8 cellular contexts compared by ENCODE assay signal in genomic region chr7:130910949-130911944, GRCh38.
DNase-seq lines count a peak whose midpoint lies in the region; FAIRE-seq and TF ChIP-seq lines count a peak whose summit lies in the region.

No MANE protein-coding gene starts in this region.

- no peaks in the 10 kb centered on the region for H4K20me1 ChIP-seq in endothelial cell of umbilical vein (replicated peaks; ENCODE audit: control insufficient read depth, extremely low read depth, insufficient read depth, low read length)

- FAIRE-seq in endothelial cell of umbilical vein (lab: Jason Lieb, UNC) (no peak), H54 (lab: Jason Lieb, UNC) (no peak)

- peak overlapping the region; percentile 62 for H3K4me3 ChIP-seq in GM12865 (ENCODE audit: low read depth, low read length)
- H3K4me3 ChIP-seq in SJCRH30, result peak overlapping the region; percentile 54
- H3K4me3 ChIP-seq in endothelial cell of umbilical vein (replicated peaks in 1 of 3; ENCODE audit: insufficient read depth in 1 of 3, low read depth in 1 of 3, low read length in 3 of 3), result peak overlapping the region; percentile 51 to 99 (median 88)
- no peak overlapping the region for H3K4me3 ChIP-seq in trophoblast cell (ENCODE audit: low read depth, low read length)

- H3K79me2 ChIP-seq in endothelial cell of umbilical vein (ENCODE audit: control insufficient read depth, insufficient read depth, low read length), result peaks cover 86% of the 10 kb centered on the region
- no peaks in the 10 kb centered on the region for H3K79me2 ChIP-seq in trophoblast cell (ENCODE audit: control insufficient read depth, insufficient read depth, low read length, poor library complexity)

- H3K14ac ChIP-seq in trophoblast cell (ENCODE audit: low read length), result no peak overlapping the region

- H3K9me1 ChIP-seq in endothelial cell of umbilical vein (replicated peaks; ENCODE audit: control insufficient read depth, extremely low read depth, insufficient read depth, low read length), result no peaks in the 10 kb centered on the region

- TF ChIP-seq CTCF in GM12865 (IDR thresholded peaks at IDR 0.05; ENCODE audit: insufficient read depth, low read depth, low read length, missing control alignments), result no peak
- TF ChIP-seq CTCF in endothelial cell of umbilical vein (IDR thresholded peaks at IDR 0.05; ENCODE audit: extremely low read depth in 1 of 2, insufficient read depth in 1 of 2, low read depth in 1 of 2, low read length in 2 of 2), result no peak

- H3K4me1 ChIP-seq in SJCRH30 (peaks cover 34% of the 10 kb centered on the region), endothelial cell of umbilical vein (ENCODE audit: control insufficient read depth, extremely low read depth, insufficient read depth, low read length) (peaks cover 52% of the 10 kb centered on the region), trophoblast cell (ENCODE audit: control insufficient read depth in 1 of 2, insufficient read depth in 2 of 2, low read length in 2 of 2) (peaks cover 10 to 13% of the 10 kb centered on the region in 2 experiments)

- peak; percentile 76 for TF ChIP-seq POLR2A in endothelial cell of umbilical vein (IDR thresholded peaks at IDR 0.05; ENCODE audit: low read depth, low read length)
- TF ChIP-seq POLR2A in H54 (IDR thresholded peaks at IDR 0.05; ENCODE audit: low read depth, low read length), result no peak

- BruUV-seq in endothelial cell of umbilical vein (replicated peaks; lab: Mats Ljungman, UMichigan), result TSS peak; percentile 33

- CTCF ChIA-PET in endothelial cell of umbilical vein (lab: Charles Lee), result interaction anchor here (1.3 to 13.7 kb wide), 6 partner anchors 15 to 129 kb away, joined by 3 to 160 read pairs (median 7); no protein-coding TSS in a partner anchor

- H3K9ac ChIP-seq in endothelial cell of umbilical vein (replicated peaks; ENCODE audit: extremely low read depth, insufficient read depth, low read length), result peak overlapping the region; percentile 100
- no peak overlapping the region for H3K9ac ChIP-seq in trophoblast cell (ENCODE audit: low read length)

- no peak overlapping the region for H4K91ac ChIP-seq in trophoblast cell (ENCODE audit: low read depth, low read length)

- no peaks in the 10 kb centered on the region for H3K27me3 ChIP-seq in SJCRH30
- no peaks in the 10 kb centered on the region for H3K27me3 ChIP-seq in endothelial cell of umbilical vein (ENCODE audit: control insufficient read depth in 2 of 2, insufficient read depth in 2 of 2, low read length in 2 of 2)
- no peaks in the 10 kb centered on the region for H3K27me3 ChIP-seq in trophoblast cell (ENCODE audit: insufficient read depth, low read length)

- H2AK5ac ChIP-seq in trophoblast cell (ENCODE audit: low read length), result peak overlapping the region; percentile 92

- POLR2A ChIA-PET in endothelial cell of umbilical vein (lab: Charles Lee), result interaction anchor here (0.5 to 4.3 kb wide), 10 partner anchors 7 to 478 kb away, joined by 3 to 33 read pairs (median 5); no protein-coding TSS in a partner anchor

- no peaks in the 10 kb centered on the region for H3K9me3 ChIP-seq in SJCRH30 (replicated peaks)
- H3K9me3 ChIP-seq in endothelial cell of umbilical vein (replicated peaks; ENCODE audit: control insufficient read depth, insufficient read depth, low read length), result no peaks in the 10 kb centered on the region
- no peaks in the 10 kb centered on the region for H3K9me3 ChIP-seq in trophoblast cell (ENCODE audit: insufficient read depth, low read depth, low read length)

- H3K79me1 ChIP-seq in trophoblast cell (ENCODE audit: low read length), result peaks cover 2% of the 10 kb centered on the region

- intact Hi-C loops in endothelial cell of umbilical vein (cut with micrococcal nuclease) (loop anchor here (5.0 kb wide), 1 partner anchor 196 kb away; no protein-coding TSS in a partner anchor), posterior vena cava (cut with DNase I) (no loop called here)

- dilution Hi-C loops in endothelial cell of umbilical vein (cut with MboI; ENCODE audit: extremely low pct_ligation_motif_present, low sequenced_read_pairs), result no loop called here

- H2AFZ ChIP-seq in endothelial cell of umbilical vein (ENCODE audit: low read depth, low read length), result no peak overlapping the region
- H2AFZ ChIP-seq in trophoblast cell (ENCODE audit: insufficient read depth, low read length, poor library complexity), result no peak overlapping the region

- H3K27ac ChIP-seq in SJCRH30, result peak overlapping the region; percentile 86
- peak overlapping the region; percentile 100 for H3K27ac ChIP-seq in endothelial cell of umbilical vein (ENCODE audit: insufficient read depth, low read depth, low read length)
- no peak overlapping the region for H3K27ac ChIP-seq in trophoblast cell (ENCODE audit: low read depth, low read length)

- no peak overlapping the region for H4K8ac ChIP-seq in trophoblast cell (ENCODE audit: low read depth, low read length)

- peak overlapping the region; percentile 15 for H2BK12ac ChIP-seq in trophoblast cell (ENCODE audit: low read length)

- no peak overlapping the region for H3K18ac ChIP-seq in trophoblast cell (ENCODE audit: low read length)

- H3K36me3 ChIP-seq in SJCRH30 (no peaks in the 10 kb centered on the region), endothelial cell of umbilical vein (ENCODE audit: control insufficient read depth in 2 of 2, extremely low read depth in 1 of 2, insufficient read depth in 2 of 2, low read length in 2 of 2) (peaks cover 0 to 3% of the 10 kb centered on the region in 2 experiments), trophoblast cell (ENCODE audit: control insufficient read depth in 1 of 2, insufficient read depth in 2 of 2, low read length in 2 of 2) (no peaks in the 10 kb centered on the region)

- H3K4ac ChIP-seq in trophoblast cell (ENCODE audit: low read depth, low read length), result no peak overlapping the region

- DNase-seq in GM12865 (ENCODE audit: low read depth), result no peak
- no peak for DNase-seq in SJCRH30
- DNase-seq in endothelial cell of umbilical vein (ENCODE audit: low read depth, low spot score), result peak; percentile 72
- DNase-seq in trophoblast cell, result no peak
- DNase-seq in H54 (ENCODE audit: insufficient read length, low spot score), result no peak
- DNase-seq in posterior vena cava (ENCODE audit: low spot score), result no peak
- DNase-seq in retina, result no peak
- DNase-seq in NCI-H748 treated with DMSO at 0.1 percent for 48 hours (lab: John Stamatoyannopoulos, UW), result no peak

- no peak overlapping the region for H2BK5ac ChIP-seq in trophoblast cell (ENCODE audit: low read depth, low read length, poor library complexity)

- no peak overlapping the region for H3K23ac ChIP-seq in trophoblast cell (ENCODE audit: low read length)

- peak overlapping the region; percentile 75 for H2BK120ac ChIP-seq in trophoblast cell (ENCODE audit: insufficient read depth, low read length, poor library complexity)

- H3K4me2 ChIP-seq in endothelial cell of umbilical vein (ENCODE audit: insufficient read depth, low read length) (peak overlapping the region; percentile 97), trophoblast cell (ENCODE audit: low read length) (no peak overlapping the region)

- WGBS in trophoblast cell (ENCODE audit: extremely low coverage, insufficient coverage, insufficient read length), result no CpG with 5 or more reads among the region's 7 CpGs

- H4K12ac ChIP-seq in trophoblast cell (ENCODE audit: low read depth, low read length), result no peak overlapping the region

TF ChIP-seq in endothelial cell of umbilical vein, 7 proteins besides CTCF, POLR2A, EP300 and RAD21:
- TF ChIP-seq MYC (IDR thresholded peaks at IDR 0.05; ENCODE audit: low read depth, low read length) (no peak), GATA2 (IDR thresholded peaks at IDR 0.05; ENCODE audit: insufficient read depth, insufficient read length, low read depth, low read length) (no peak), FOS (IDR thresholded peaks at IDR 0.05; ENCODE audit: borderline replicate concordance, insufficient read depth, low read length) (no peak), MAX (IDR thresholded peaks at IDR 0.05; ENCODE audit: insufficient read depth, insufficient read length) (no peak), POLR2AphosphoS5 (IDR thresholded peaks at IDR 0.05; ENCODE audit: insufficient read depth, low read depth, low read length) (no peak), EZH2 (IDR thresholded peaks at IDR 0.05; ENCODE audit: borderline replicate concordance, low read depth, low read length, severe bottlenecking) (no peak), JUN (IDR thresholded peaks at IDR 0.05; ENCODE audit: borderline replicate concordance, insufficient read depth, insufficient read length, low read depth) (no peak)
TF ChIP-seq in endothelial cell of umbilical vein: peak in this region for 0.
